Comparison of ENCODE assay signal across 8 cellular contexts in genomic region chr16:21083729-21084268, GRCh38.
A peak's percentile ranks its signal among the peaks of the same experiment; 100 is the strongest.
DNase-seq lines count a peak whose midpoint lies in the region; ATAC-seq and TF ChIP-seq lines count a peak whose summit lies in the region.

No MANE protein-coding gene starts in this region.

- intact Hi-C loops in colonic mucosa (cut with DNase I), result loop anchor here (2.0 kb wide), 1 partner anchor 233 kb away; no protein-coding TSS in a partner anchor
- intact Hi-C loops in left lung (cut with DNase I), result no loop called here

- no peak overlapping the region for H3K9ac ChIP-seq in colonic mucosa (ENCODE audit: low read depth in 2 of 2, low read length in 2 of 2)

- DNase-seq in DMS 273 (lab: John Stamatoyannopoulos, UW; ENCODE audit: unreplicated experiment) (peak; percentile 80), DMS 273 treated with DMSO at 0.1 percent for 48 hours (lab: John Stamatoyannopoulos, UW) (no peak), NCI-H146 (lab: John Stamatoyannopoulos, UW) (peak; percentile 40), colonic mucosa (peak; percentile 71), left lung (peak in 1 of 2 donors; percentile 50), NCI-H2029 treated with DMSO at 0.1 percent for 48 hours (lab: John Stamatoyannopoulos, UW) (no peak)
- peak; percentile 59 for DNase-seq in activated CD4-positive, CD25-positive, alpha-beta regulatory T cell treated with anti-CD3 and anti-CD28 coated beads, Interleukin-2, amount 50 U/mL, for 72 hours
- peak; percentile 5 to 47 (median 24) for DNase-seq in stimulated activated CD4-positive, alpha-beta T cell treated with anti-CD3 and anti-CD28 coated beads, TNF-alpha, amount 100 ng/mL, for 24 hours (ENCODE audit: low read depth in 3 of 3)

- H3K9me3 ChIP-seq in colonic mucosa (no peaks in the 10 kb centered on the region), left lung (no peaks in the 10 kb centered on the region)

- H3K4me1 ChIP-seq in colonic mucosa, result no peaks in the 10 kb centered on the region
- H3K4me1 ChIP-seq in left lung, result no peaks in the 10 kb centered on the region

- H3K4me3 ChIP-seq in colonic mucosa (no peak overlapping the region), left lung (no peak overlapping the region)

- H3K27me3 ChIP-seq in colonic mucosa (no peaks in the 10 kb centered on the region), left lung (no peaks in the 10 kb centered on the region)

- no peaks in the 10 kb centered on the region for H3K36me3 ChIP-seq in colonic mucosa
- H3K36me3 ChIP-seq in left lung, result no peaks in the 10 kb centered on the region

- TF ChIP-seq CTCF in colonic mucosa (IDR thresholded peaks at IDR 0.05), result peak; percentile 57
- peak; percentile 49 to 56 for TF ChIP-seq CTCF in left lung (IDR thresholded peaks at IDR 0.05)

- ATAC-seq in left lung, result peak; percentile 95

- H3K27ac ChIP-seq in colonic mucosa, result no peak overlapping the region
- no peak overlapping the region for H3K27ac ChIP-seq in left lung

Comparison
In these comparisons a context has a peak if more than half of its experiments do, and no peak if none do; other contexts are left out.
1. DNase-seq: peak in DMS 273 (single experiment), NCI-H146 (single experiment), activated CD4-positive, CD25-positive, alpha-beta regulatory T cell treated with anti-CD3 and anti-CD28 coated beads, Interleukin-2, amount 50 U/mL, for 72 hours (single experiment), colonic mucosa (single experiment) and stimulated activated CD4-positive, alpha-beta T cell treated with anti-CD3 and anti-CD28 coated beads, TNF-alpha, amount 100 ng/mL, for 24 hours (3 of 3); none in DMS 273 treated with DMSO at 0.1 percent for 48 hours (single experiment) and NCI-H2029 treated with DMSO at 0.1 percent for 48 hours (single experiment).